ENCODE assay signal across 10 cellular contexts in the genomic region with DNA sequence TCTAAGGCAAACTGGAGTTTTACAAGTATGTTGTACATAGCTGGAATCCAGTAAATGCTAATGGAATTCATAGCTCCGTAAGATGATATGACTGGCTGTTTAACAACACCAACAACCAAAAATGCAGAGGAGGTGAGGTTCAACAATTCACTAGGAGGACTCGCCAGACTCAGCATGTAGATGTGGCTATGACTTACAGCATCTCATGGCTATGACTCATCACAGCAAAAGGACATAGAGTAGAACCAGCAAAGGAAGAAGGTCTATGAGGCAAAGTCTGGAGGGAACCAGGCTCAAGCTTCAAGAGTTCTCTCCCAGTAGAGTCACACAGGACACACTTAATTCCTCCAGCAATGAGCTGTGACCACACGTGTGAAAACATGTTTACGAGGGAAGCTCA.
A peak's percentile ranks its signal among the peaks of the same experiment; 100 is the strongest.
DNase-seq lines count a peak whose midpoint lies in the region; ATAC-seq, FAIRE-seq and TF ChIP-seq lines count a peak whose summit lies in the region.
"Had no signal": no experiment of that assay in that cellular context is flagged by ENCODE, and none has a peak within 500 bp of the region (broad histone marks: within the 10 kb centered on the region; RNA-seq: fewer than 3 reads in every experiment).

No MANE protein-coding gene starts in this region.

- FAIRE-seq in bronchial epithelial cell (lab: Jason Lieb, UNC): peak; percentile 91

- H3K27me3 Mint-ChIP-seq in HFFc6 (ENCODE audit: insufficient read depth): no peaks in the 10 kb centered on the region

- ATAC-seq in left colon: peak; percentile 29
- no peak for ATAC-seq in HG03460 (IDR thresholded peaks at IDR 0.05; ENCODE audit: unreplicated experiment)
- ATAC-seq: naive thymus-derived CD8-positive, alpha-beta T cell had no signal

- TF ChIP-seq CTCF in HFFc6 (IDR thresholded peaks at IDR 0.05): no peak
- TF ChIP-seq CTCF in bronchial epithelial cell (IDR thresholded peaks at IDR 0.05; ENCODE audit: insufficient read depth, low read length, severe bottlenecking): no peak

- peak; percentile 69 for DNase-seq in HFFc6
- DNase-seq in bronchial epithelial cell (ENCODE audit: low read depth): peak; percentile 74
- no peak for DNase-seq in left colon
- peak; percentile 50 for DNase-seq in superior temporal gyrus (ENCODE audit: extremely low spot score)
- DNase-seq in islet precursor cell: no peak
- DNase-seq in stimulated activated CD4-positive, alpha-beta T cell treated with anti-CD3 and anti-CD28 coated beads, Interleukin-15, amount 100 ng/mL, for 24 hours: no peak
- DNase-seq: DND-41; naive thymus-derived CD8-positive, alpha-beta T cell; stimulated activated CD4-positive, alpha-beta T cell treated with anti-CD3 and anti-CD28 coated beads, Interleukin-2, amount 100 ng/mL, for 24 hours had no signal

- peak overlapping the region; percentile 55 for H3K27ac Mint-ChIP-seq in HFFc6
- H3K27ac Mint-ChIP-seq: naive thymus-derived CD8-positive, alpha-beta T cell had no signal

- peaks cover 56% of the 10 kb centered on the region for H3K9me3 Mint-ChIP-seq in HFFc6

- intact Hi-C loops in left colon (cut with DNase I, micrococcal nuclease): no loop called here

- no peak overlapping the region for H3K4me3 Mint-ChIP-seq in HFFc6
- H3K4me3 Mint-ChIP-seq: naive thymus-derived CD8-positive, alpha-beta T cell had no signal

- H3K27me3 ChIP-seq in bronchial epithelial cell (ENCODE audit: control insufficient read depth, insufficient read depth, low read length): no peaks in the 10 kb centered on the region

- peaks cover 26% of the 10 kb centered on the region for H3K4me1 Mint-ChIP-seq in HFFc6 (ENCODE audit: low read depth)
- H3K4me1 Mint-ChIP-seq: naive thymus-derived CD8-positive, alpha-beta T cell had no signal

- H3K4me3 ChIP-seq in bronchial epithelial cell (ENCODE audit: low read depth, low read length): no peak overlapping the region

- H3K36me3 Mint-ChIP-seq in HFFc6 (ENCODE audit: low read depth): peaks cover 6% of the 10 kb centered on the region; the same call in 1 of the 2 replicates

- no peaks in the 10 kb centered on the region for H3K36me3 ChIP-seq in bronchial epithelial cell (ENCODE audit: control insufficient read depth, insufficient read depth, low read length)

Comparison
In these comparisons a context has a peak if more than half of its experiments do, and no peak if none do; other contexts are left out.
1. DNase-seq: peak in HFFc6 (single experiment), bronchial epithelial cell (single experiment) and superior temporal gyrus (single experiment); none in left colon (0 of 2), islet precursor cell (single experiment) and stimulated activated CD4-positive, alpha-beta T cell treated with anti-CD3 and anti-CD28 coated beads, Interleukin-15, amount 100 ng/mL, for 24 hours (single experiment).